17 cellular contexts compared by ENCODE assay signal in genomic region chr11:115677190-115677589, GRCh38.
DNase-seq lines count a peak whose midpoint lies in the region; ATAC-seq, FAIRE-seq and TF ChIP-seq lines count a peak whose summit lies in the region.
"Had no signal": no experiment of that assay in that cellular context is flagged by ENCODE, and none has a peak within 500 bp of the region (broad histone marks: within the 10 kb centered on the region; RNA-seq: fewer than 3 reads in every experiment).

No MANE protein-coding gene starts in this region.

- H2AFZ ChIP-seq in SK-N-SH (ENCODE audit: low read depth) (peak overlapping the region; percentile 66; the same call in 1 of the 2 replicates), astrocyte (ENCODE audit: low read depth, low read length) (no peak overlapping the region), mesenchymal stem cell (ENCODE audit: low read depth, low read length) (no peak overlapping the region)
- H2AFZ ChIP-seq: GM23248 had no signal

- H3K4me1 ChIP-seq in SK-N-SH (ENCODE audit: control insufficient read depth in 1 of 2, insufficient read depth in 2 of 2, low read depth in 1 of 2, low read length in 1 of 2) = peaks cover 9 to 40% of the 10 kb centered on the region in 2 experiments; a peak in 3 of 4 replicates
- peaks cover 29% of the 10 kb centered on the region for H3K4me1 ChIP-seq in astrocyte (ENCODE audit: insufficient read depth, low read length)
- peaks cover 26% of the 10 kb centered on the region for H3K4me1 ChIP-seq in mesenchymal stem cell (ENCODE audit: control insufficient read depth, insufficient read depth, low read depth, low read length)
- H3K4me1 ChIP-seq in HAP-1 = no peaks in the 10 kb centered on the region
- H3K4me1 ChIP-seq in Caco-2 = no peaks in the 10 kb centered on the region
- H3K4me1 ChIP-seq: BLaER1 had no signal

- FAIRE-seq in astrocyte (lab: Jason Lieb, UNC) = no peak
- FAIRE-seq: A204.1 had no signal

- H3K9me3 ChIP-seq in SK-N-SH (no peaks in the 10 kb centered on the region), astrocyte (ENCODE audit: insufficient read depth, low read depth, low read length) (no peaks in the 10 kb centered on the region), mesenchymal stem cell (ENCODE audit: control insufficient read depth, low read length) (no peaks in the 10 kb centered on the region), HAP-1 (no peaks in the 10 kb centered on the region), Caco-2 (no peaks in the 10 kb centered on the region)
- H3K9me3 ChIP-seq: BLaER1 had no signal

- BruUV-seq in Caco-2 (replicated peaks; lab: Mats Ljungman, UMichigan) = no TSS peak

- 56% methylated on average over 4 of the region's 4 CpGs for WGBS in SK-N-SH (ENCODE audit: low lambda C conversion rate)
- 68% methylated on average over 4 of the region's 4 CpGs for WGBS in mesenchymal stem cell

- TF ChIP-seq EP300 in SK-N-SH (IDR thresholded peaks at IDR 0.05; ENCODE audit: borderline replicate concordance in 1 of 2, low read depth in 1 of 2, low read length in 1 of 2) = no peak

- H3K4me3 ChIP-seq in SK-N-SH (ENCODE audit: low read depth in 2 of 2, low read length in 1 of 2) (no peak overlapping the region), astrocyte (ENCODE audit: insufficient read depth, low read depth, low read length) (no peak overlapping the region), mesenchymal stem cell (ENCODE audit: insufficient read depth in 1 of 2, low read depth in 1 of 2, low read length in 2 of 2) (no peak overlapping the region), HAP-1 (no peak overlapping the region), Caco-2 (ENCODE audit: low read depth, low read length) (no peak overlapping the region)
- H3K4me3 ChIP-seq: BLaER1, GM23248, SK-N-MC had no signal

- no peak overlapping the region for H3K4ac ChIP-seq in mesenchymal stem cell (ENCODE audit: low read depth in 1 of 2, low read length in 2 of 2)

- no peak overlapping the region for H2BK15ac ChIP-seq in mesenchymal stem cell (ENCODE audit: low read depth, poor library complexity, severe bottlenecking)

- H3K79me2 ChIP-seq in SK-N-SH (ENCODE audit: insufficient read depth) = no peaks in the 10 kb centered on the region
- no peaks in the 10 kb centered on the region for H3K79me2 ChIP-seq in astrocyte (ENCODE audit: insufficient read depth, low read length)

- no peak overlapping the region for H4K91ac ChIP-seq in mesenchymal stem cell (ENCODE audit: low read length)

- in situ Hi-C loops in HAP-1 (cut with MboI; ENCODE audit: low sequenced_read_pairs) = no loop called here

- intact Hi-C loops in Caco-2 (cut with micrococcal nuclease; ENCODE audit: unreplicated experiment) = loop anchor here (10.0 kb wide), 1 partner anchor 172 kb away; the partner anchor contains the start of gene CADM1

- no peak overlapping the region for H3K9ac ChIP-seq in SK-N-SH
- no peak overlapping the region for H3K9ac ChIP-seq in astrocyte (ENCODE audit: low read length)
- no peak overlapping the region for H3K9ac ChIP-seq in mesenchymal stem cell (ENCODE audit: low read length)
- H3K9ac ChIP-seq: BLaER1, GM23248 had no signal

- peak overlapping the region; percentile 96 for H2BK5ac ChIP-seq in mesenchymal stem cell (ENCODE audit: low read depth, low read length, poor library complexity, severe bottlenecking)

- H3K4me1 Mint-ChIP-seq in astrocyte (ENCODE audit: low read depth, unreplicated experiment) (peaks cover 61% of the 10 kb centered on the region), Caco-2 (ENCODE audit: low read depth, unreplicated experiment) (peaks cover 6% of the 10 kb centered on the region)
- H3K4me1 Mint-ChIP-seq: CD8-positive, alpha-beta memory T cell; IgD-negative memory B cell had no signal

- no peak for TF ChIP-seq CTCF in SK-N-SH (IDR thresholded peaks at IDR 0.05)
- TF ChIP-seq CTCF in astrocyte (IDR thresholded peaks at IDR 0.05; ENCODE audit: insufficient read depth, low read depth, low read length) = no peak
- TF ChIP-seq CTCF in Caco-2 (IDR thresholded peaks at IDR 0.05; ENCODE audit: insufficient read depth in 1 of 2, low read depth in 1 of 2, low read length in 1 of 2, severe bottlenecking in 1 of 2, unreplicated experiment in 1 of 2) = no peak

- DNase-seq in SK-N-SH (no peak), astrocyte (ENCODE audit: low read depth) (no peak), mesenchymal stem cell (no peak), DMS 273 (lab: John Stamatoyannopoulos, UW; ENCODE audit: unreplicated experiment) (no peak), HAP-1 (ENCODE audit: low spot score in 2 of 2) (no peak), NCI-H446 treated with DMSO at 0.1 percent for 48 hours (lab: John Stamatoyannopoulos, UW) (no peak), Caco-2 (no peak)
- DNase-seq: CD8-positive, alpha-beta memory T cell; Kasumi-1; NCI-H187 treated with DMSO at 0.1 percent for 48 hours; NCI-H510A had no signal

- H3K9me2 ChIP-seq in SK-N-SH = no peaks in the 10 kb centered on the region

- H3K4me2 ChIP-seq in SK-N-SH (peak overlapping the region; percentile 50; the same call in 1 of the 2 replicates), astrocyte (ENCODE audit: low read length) (peak overlapping the region; percentile 70), mesenchymal stem cell (ENCODE audit: low read length, poor library complexity, severe bottlenecking) (no peak overlapping the region)
- H3K4me2 ChIP-seq: BLaER1 had no signal

- H3K36me3 Mint-ChIP-seq in astrocyte (ENCODE audit: low read depth, unreplicated experiment) (peaks cover 2% of the 10 kb centered on the region), Caco-2 (ENCODE audit: insufficient read depth, unreplicated experiment) (no peaks in the 10 kb centered on the region)
- H3K36me3 Mint-ChIP-seq: CD8-positive, alpha-beta memory T cell; IgD-negative memory B cell had no signal

- H3K27ac ChIP-seq in SK-N-SH (ENCODE audit: low read depth in 2 of 2, low read length in 1 of 2) = peak overlapping the region; percentile 22 to 39; a peak in 2 of 4 replicates
- H3K27ac ChIP-seq in astrocyte (ENCODE audit: low read depth, low read length) = peak overlapping the region; percentile 11
- peak overlapping the region; percentile 73 for H3K27ac ChIP-seq in mesenchymal stem cell (ENCODE audit: low read length, poor library complexity, severe bottlenecking)
- H3K27ac ChIP-seq: BLaER1, GM23248, SK-N-MC had no signal

- no peak for TF ChIP-seq RAD21 in SK-N-SH (IDR thresholded peaks at IDR 0.05; ENCODE audit: low read length)

- H3K23ac ChIP-seq in mesenchymal stem cell (ENCODE audit: low read length in 2 of 2) = no peak overlapping the region

- no peak overlapping the region for H2BK120ac ChIP-seq in mesenchymal stem cell (ENCODE audit: low read depth, low read length)

- H2AK5ac ChIP-seq in mesenchymal stem cell (ENCODE audit: low read length, severe bottlenecking) = peak overlapping the region; percentile 97

- H4K20me1 ChIP-seq in SK-N-SH (ENCODE audit: insufficient read depth) = no peaks in the 10 kb centered on the region
- H4K20me1 ChIP-seq in astrocyte (ENCODE audit: insufficient read depth, low read length) = no peaks in the 10 kb centered on the region
- H4K20me1 ChIP-seq: BLaER1 had no signal

- ATAC-seq in SK-N-SH treated with all-trans-retinoic acid at 6 μM for 48 hours = no peak

- no peaks in the 10 kb centered on the region for H3K79me1 ChIP-seq in mesenchymal stem cell (replicated peaks; ENCODE audit: low read length, poor library complexity, severe bottlenecking)

- H3K14ac ChIP-seq in mesenchymal stem cell (ENCODE audit: low read length in 2 of 2) = no peak overlapping the region

- H3K27me3 ChIP-seq in SK-N-SH (ENCODE audit: insufficient read depth) = no peaks in the 10 kb centered on the region
- H3K27me3 ChIP-seq in astrocyte (ENCODE audit: insufficient read depth, low read length) = no peaks in the 10 kb centered on the region
- peaks cover 0 to 5% of the 10 kb centered on the region in 2 experiments for H3K27me3 ChIP-seq in mesenchymal stem cell (ENCODE audit: control insufficient read depth in 1 of 2, insufficient read depth in 1 of 2, low read length in 2 of 2)
- no peaks in the 10 kb centered on the region for H3K27me3 ChIP-seq in HAP-1 (ENCODE audit: low read depth)
- no peaks in the 10 kb centered on the region for H3K27me3 ChIP-seq in Caco-2 (replicated peaks; ENCODE audit: control insufficient read depth, insufficient read depth, low read length)
- H3K27me3 ChIP-seq: BLaER1 had no signal

- CTCF ChIA-PET in SK-N-SH (lab: Yijun Ruan, JAX) (no interaction called here), Caco-2 (lab: Charles Lee) (no interaction called here)

- peaks cover 5% of the 10 kb centered on the region for H3F3A ChIP-seq in SK-N-SH (replicated peaks; ENCODE audit: insufficient read depth)

- no peaks in the 10 kb centered on the region for H3K27me3 Mint-ChIP-seq in astrocyte (ENCODE audit: low read depth, unreplicated experiment)
- no peaks in the 10 kb centered on the region for H3K27me3 Mint-ChIP-seq in Caco-2 (ENCODE audit: insufficient read depth, unreplicated experiment)

- H3K36me3 ChIP-seq in SK-N-SH (replicated peaks in 1 of 2; ENCODE audit: control insufficient read depth in 1 of 2, insufficient read depth in 2 of 2, low read length in 1 of 2) (no peaks in the 10 kb centered on the region), astrocyte (ENCODE audit: insufficient read depth, low read length) (no peaks in the 10 kb centered on the region), mesenchymal stem cell (ENCODE audit: control insufficient read depth in 1 of 2, insufficient read depth in 2 of 2, low read depth in 1 of 2, low read length in 2 of 2) (no peaks in the 10 kb centered on the region), HAP-1 (replicated peaks) (no peaks in the 10 kb centered on the region), Caco-2 (ENCODE audit: control insufficient read depth, insufficient read depth, low read length) (no peaks in the 10 kb centered on the region)
- H3K36me3 ChIP-seq: BLaER1 had no signal

- H3K27ac Mint-ChIP-seq in astrocyte (ENCODE audit: unreplicated experiment) (peak overlapping the region; percentile 94), Caco-2 (ENCODE audit: unreplicated experiment) (no peak overlapping the region)
- H3K27ac Mint-ChIP-seq: CD8-positive, alpha-beta memory T cell had no signal

- H4K8ac ChIP-seq in mesenchymal stem cell (ENCODE audit: low read length) = no peak overlapping the region

- H3K18ac ChIP-seq in mesenchymal stem cell (ENCODE audit: low read depth in 1 of 2, low read length in 2 of 2) = no peak overlapping the region

- no peaks in the 10 kb centered on the region for H3K9me3 Mint-ChIP-seq in astrocyte (ENCODE audit: unreplicated experiment)
- H3K9me3 Mint-ChIP-seq in Caco-2 (ENCODE audit: unreplicated experiment) = no peaks in the 10 kb centered on the region
- H3K9me3 Mint-ChIP-seq: IgD-negative memory B cell had no signal

- no peak overlapping the region for H3K4me3 Mint-ChIP-seq in astrocyte (ENCODE audit: unreplicated experiment)
- no peak overlapping the region for H3K4me3 Mint-ChIP-seq in Caco-2 (ENCODE audit: unreplicated experiment)
- H3K4me3 Mint-ChIP-seq: CD8-positive, alpha-beta memory T cell; IgD-negative memory B cell had no signal

- no peak overlapping the region for H2BK12ac ChIP-seq in mesenchymal stem cell (ENCODE audit: low read length in 2 of 2)

- POLR2A ChIA-PET in SK-N-SH (lab: Yijun Ruan, JAX) = no interaction called here
- POLR2A ChIA-PET in Caco-2 (lab: Charles Lee) = no interaction called here

TF ChIP-seq in SK-N-SH, 30 proteins besides CTCF, POLR2A, EP300 and RAD21 (continues in another document):
- no peak for TF ChIP-seq FOXJ3 (CRISPR knock-in tag; IDR thresholded peaks at IDR 0.05)

Comparison
In these comparisons a context has a peak if more than half of its experiments do, and no peak if none do; other contexts are left out.
1. H3K27ac ChIP-seq: peak in every context shown above with its lines; median percentile 73 in mesenchymal stem cell; 30 in SK-N-SH; 11 in astrocyte.